Comparison of ENCODE assay signal across 1 cellular context in genomic region chr17:63621684-63622570, GRCh38.
TF ChIP-seq lines count a peak whose summit lies in the region.

Gene MAP3K3 (plus strand): TSS chr17:63622417. CDS start chr17:63622760, 343 bp downstream.

TF ChIP-seq in HepG2, 621 proteins besides CTCF, POLR2A, EP300 and RAD21 (continued from another document and continues in another):
- TF ChIP-seq PRDM4 (CRISPR knock-in tag; IDR thresholded peaks at IDR 0.05; ENCODE audit: borderline replicate concordance) (no peak), ZBTB7B (CRISPR knock-in tag; IDR thresholded peaks at IDR 0.05) (peak; percentile 77), ZNF234 (CRISPR knock-in tag; conservative IDR thresholded peaks at IDR 0.05) (no peak), ZBTB10 (CRISPR knock-in tag; IDR thresholded peaks at IDR 0.05; ENCODE audit: borderline replicate concordance) (peak; percentile 29; the same call in 1 of the 2 replicates), ZNF280B (CRISPR knock-in tag; IDR thresholded peaks at IDR 0.05; ENCODE audit: borderline replicate concordance) (peak; percentile 87; the same call in 1 of the 2 replicates), HOXA7 (CRISPR knock-in tag; IDR thresholded peaks at IDR 0.05) (no peak), ZNF501 (CRISPR knock-in tag; IDR thresholded peaks at IDR 0.05) (peak; percentile 98), MAF1 (CRISPR knock-in tag; IDR thresholded peaks at IDR 0.05; ENCODE audit: borderline replicate concordance) (peak; percentile 86; the same call in 1 of the 2 replicates), ZFP36L2 (CRISPR knock-in tag; IDR thresholded peaks at IDR 0.05) (no peak), FOXM1 (CRISPR knock-in tag; IDR thresholded peaks at IDR 0.05) (0 out of 2 replicates have a peak, but pooled peaks have one; percentile 11), RAD51 (IDR thresholded peaks at IDR 0.05; ENCODE audit: borderline replicate concordance) (no peak), RFXANK (CRISPR knock-in tag; IDR thresholded peaks at IDR 0.05) (no peak; the same call in 1 of the 2 replicates), ZNF124 (CRISPR knock-in tag; IDR thresholded peaks at IDR 0.05) (peak; percentile 23; the same call in 1 of the 2 replicates), JARID2 (CRISPR knock-in tag; IDR thresholded peaks at IDR 0.05; ENCODE audit: insufficient replicate concordance) (peak; percentile 71), TBX2 (CRISPR knock-in tag; IDR thresholded peaks at IDR 0.05; ENCODE audit: borderline replicate concordance) (peak; percentile 98), ZBTB25 (CRISPR knock-in tag; IDR thresholded peaks at IDR 0.05) (no peak), TRIM24 (CRISPR knock-in tag; IDR thresholded peaks at IDR 0.05) (no peak), TIGD3 (CRISPR knock-in tag; IDR thresholded peaks at IDR 0.05; ENCODE audit: borderline replicate concordance) (0 out of 2 replicates have a peak, but pooled peaks have one; percentile 86), ZNF816 (CRISPR knock-in tag; IDR thresholded peaks at IDR 0.05; ENCODE audit: borderline replicate concordance) (no peak), SRF (IDR thresholded peaks at IDR 0.05; ENCODE audit: low read depth, low read length) (no peak), POGK (CRISPR knock-in tag; conservative IDR thresholded peaks at IDR 0.05) (peak; percentile 78), KLF13 (CRISPR knock-in tag; IDR thresholded peaks at IDR 0.05) (peak; percentile 91), TERF1 (CRISPR knock-in tag; IDR thresholded peaks at IDR 0.05) (no peak), ZNF597 (CRISPR knock-in tag; IDR thresholded peaks at IDR 0.05) (no peak), FIP1L1 (IDR thresholded peaks at IDR 0.05; ENCODE audit: borderline replicate concordance, insufficient read depth, low read depth, low read length) (no peak), NCOA5 (CRISPR knock-in tag; IDR thresholded peaks at IDR 0.05) (no peak), ZNF446 (CRISPR knock-in tag; IDR thresholded peaks at IDR 0.05) (0 out of 2 replicates have a peak, but pooled peaks have one; percentile 47), PBX3 (CRISPR knock-in tag; IDR thresholded peaks at IDR 0.05; ENCODE audit: borderline replicate concordance) (peak; percentile 97; the same call in 1 of the 2 replicates), MED8 (CRISPR knock-in tag; IDR thresholded peaks at IDR 0.05; ENCODE audit: insufficient replicate concordance) (peak; percentile 35), ZNF841 (CRISPR knock-in tag; IDR thresholded peaks at IDR 0.05; ENCODE audit: borderline replicate concordance) (no peak), ZNF274 (CRISPR knock-in tag; IDR thresholded peaks at IDR 0.05) (peak; percentile 94), GATAD1 (CRISPR knock-in tag; IDR thresholded peaks at IDR 0.05) (peak; percentile 50; the same call in 1 of the 2 replicates), CREB1 (IDR thresholded peaks at IDR 0.05) (peak; percentile 88), CREB1 (CRISPR knock-in tag; IDR thresholded peaks at IDR 0.05) (peak; percentile 93), FOXP1 (IDR thresholded peaks at IDR 0.05) (no peak), FOXP1 (CRISPR knock-in tag; IDR thresholded peaks at IDR 0.05) (no peak), ETV5 (CRISPR knock-in tag; IDR thresholded peaks at IDR 0.05; ENCODE audit: borderline replicate concordance) (peak; percentile 54), IKZF5 (CRISPR knock-in tag; IDR thresholded peaks at IDR 0.05) (no peak), FOXO4 (CRISPR knock-in tag; conservative IDR thresholded peaks at IDR 0.05) (no peak), STAT5B (CRISPR knock-in tag; IDR thresholded peaks at IDR 0.05) (no peak), TEF (CRISPR knock-in tag; IDR thresholded peaks at IDR 0.05) (no peak), ZFP62 (CRISPR knock-in tag; IDR thresholded peaks at IDR 0.05) (no peak)
